In the genomic region with DNA sequence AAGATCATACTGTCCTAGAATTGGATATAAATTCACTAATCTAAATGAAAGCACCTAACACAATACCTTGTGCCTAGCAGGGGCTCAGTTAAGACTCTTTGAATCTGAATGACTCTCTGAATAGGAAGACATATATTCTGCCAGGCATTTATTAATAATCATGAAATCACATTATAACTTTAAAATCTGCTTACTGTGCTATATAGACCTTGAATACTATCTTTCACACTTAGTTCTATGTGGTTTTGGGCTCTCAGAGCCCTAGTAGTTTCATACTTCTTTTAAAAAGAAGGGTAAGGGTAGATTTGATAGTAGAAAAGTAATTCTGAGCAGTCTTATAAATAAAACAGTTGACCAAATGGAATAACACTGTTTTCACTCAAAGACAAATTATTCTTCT, we compare ENCODE assay signal across 21 cellular contexts. TPM values are rescaled to one million over a fixed set of nuclear protein-coding genes. Genes with fewer than 3 reads are reported as not detected.
A peak's percentile ranks its signal among the peaks of the same experiment; 100 is the strongest.
DNase-seq lines count a peak whose midpoint lies in the region; ATAC-seq and TF ChIP-seq lines count a peak whose summit lies in the region.
"Had no signal": no experiment of that assay in that cellular context is flagged by ENCODE, and none has a peak within 500 bp of the region (broad histone marks: within the 10 kb centered on the region; RNA-seq: fewer than 3 reads in every experiment).

No MANE protein-coding gene starts in this region.

- no peaks in the 10 kb centered on the region for H3K9me3 ChIP-seq in gastrocnemius medialis
- H3K9me3 ChIP-seq: BLaER1 treated with 17β-estradiol and CSF1 and Interleukin-3, amounts not matched to agents 10 nM and 100 nM had no signal

- in situ Hi-C loops in gastrocnemius medialis (cut with MboI; ENCODE audit: low sequenced_read_pairs in 4 of 4): loop anchor here in 1 of 4 donors (25.0 kb wide), 1 partner anchor 496 kb away; no protein-coding TSS in a partner anchor

- peaks cover 2% of the 10 kb centered on the region for H3K36me3 ChIP-seq in ACC112 (ENCODE audit: insufficient read depth, low read length)
- peaks cover 0 to 53% of the 10 kb centered on the region in 2 donors for H3K36me3 ChIP-seq in gastrocnemius medialis

- no peak for ATAC-seq in gastrocnemius medialis
- no peak for ATAC-seq in GM21825 (IDR thresholded peaks at IDR 0.05; ENCODE audit: unreplicated experiment)
- ATAC-seq: GM12878 had no signal

- H2AFZ ChIP-seq in ACC112 (ENCODE audit: low read length, unreplicated experiment): no peak overlapping the region

- no peak for TF ChIP-seq POLR2A in gastrocnemius medialis (IDR thresholded peaks at IDR 0.05)

- TF ChIP-seq CTCF in C4-2B (conservative IDR thresholded peaks at IDR 0.05) (no peak), gastrocnemius medialis (IDR thresholded peaks at IDR 0.05 in 4 of 5, conservative IDR thresholded peaks at IDR 0.05 in 1 of 5) (no peak)

- H3K4me1 ChIP-seq in ACC112 (ENCODE audit: control insufficient read depth, insufficient read depth, low read length, unreplicated experiment) (peaks cover 16% of the 10 kb centered on the region), gastrocnemius medialis (peaks cover 32 to 35% of the 10 kb centered on the region in 2 donors)
- H3K4me1 ChIP-seq: BLaER1 treated with 17β-estradiol and CSF1 and Interleukin-3, amounts not matched to agents 10 nM and 100 nM had no signal

- no peaks in the 10 kb centered on the region for H3K27me3 ChIP-seq in ACC112 (ENCODE audit: insufficient read depth, low read length)
- H3K27me3 ChIP-seq in gastrocnemius medialis: no peaks in the 10 kb centered on the region
- H3K27me3 ChIP-seq: BLaER1 treated with 17β-estradiol and CSF1 and Interleukin-3, amounts not matched to agents 10 nM and 100 nM had no signal

- H3K4me3 ChIP-seq in ACC112 (ENCODE audit: low read depth, low read length): no peak overlapping the region
- no peak overlapping the region for H3K4me3 ChIP-seq in gastrocnemius medialis
- H3K4me3 ChIP-seq: BLaER1 treated with 17β-estradiol and CSF1 and Interleukin-3, amounts not matched to agents 10 nM and 100 nM; GM12878 had no signal

- no peak for DNase-seq in gastrocnemius medialis
- no peak for DNase-seq in NCI-H2171 (lab: John Stamatoyannopoulos, UW)
- DNase-seq in SIG-M5 (lab: John Stamatoyannopoulos, UW): no peak
- DNase-seq: 8988T; AML-193; CD4-positive, alpha-beta memory T cell; CD4-positive, CD25-positive, alpha-beta regulatory T cell; CD8-positive, alpha-beta memory T cell; COR-L47; DMS 273 treated with DMSO at 0.1 percent for 48 hours; DMS153; DMS53; DMS79; DND-41; EL; GDM1 had no signal

- H3K27ac ChIP-seq in ACC112 (ENCODE audit: low read depth, low read length) (peak overlapping the region; percentile 67; the same call in 1 of the 2 replicates), C4-2B (peak overlapping the region; percentile 34), gastrocnemius medialis (peak overlapping the region; percentile 80 to 89 (median 82))
- H3K27ac ChIP-seq: BLaER1 treated with 17β-estradiol and CSF1 and Interleukin-3, amounts not matched to agents 10 nM and 100 nM had no signal

- H3K79me2 ChIP-seq in ACC112 (ENCODE audit: control insufficient read depth, insufficient read depth, low read length, unreplicated experiment): peaks cover 3% of the 10 kb centered on the region

- intact Hi-C loops in gastrocnemius medialis (cut with DNase I; ENCODE audit: low total_unique reads): no loop called here

RNA-seq across cellular contexts. Expression of gene UBN2, which starts 10.2 kb away (rescaled TPM):
- 10 to 100 TPM; 12.0 to 24.8 (median 17.2) TPM for total RNA-seq in gastrocnemius medialis
